Comparison of ENCODE assay signal across 11 cellular contexts in the genomic region with DNA sequence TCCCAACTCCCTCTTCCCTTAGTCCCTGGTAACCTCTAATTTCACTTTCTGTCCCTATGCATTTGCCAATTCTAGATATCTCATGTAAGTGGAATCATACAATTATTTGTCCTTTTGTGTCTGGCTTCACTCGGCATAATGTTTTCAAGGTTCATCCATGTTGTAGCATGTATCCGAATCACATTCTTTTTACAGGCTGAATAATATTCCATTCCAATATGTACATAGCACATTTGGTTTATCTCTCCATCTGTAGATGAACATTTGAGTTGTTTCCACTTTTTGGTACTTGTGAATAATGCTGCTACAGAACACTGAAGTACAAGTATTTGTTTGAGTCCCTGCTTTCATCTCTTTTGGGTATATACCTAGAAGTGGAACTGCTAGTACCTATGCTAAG. TPM values are rescaled to one million over a fixed set of nuclear protein-coding genes. Genes with fewer than 3 reads are reported as not detected.
A peak's percentile ranks its signal among the peaks of the same experiment; 100 is the strongest.
DNase-seq lines count a peak whose midpoint lies in the region; ATAC-seq and TF ChIP-seq lines count a peak whose summit lies in the region.
"Had no signal": no experiment of that assay in that cellular context is flagged by ENCODE, and none has a peak within 500 bp of the region (broad histone marks: within the 10 kb centered on the region; RNA-seq: fewer than 3 reads in every experiment).

No MANE protein-coding gene starts in this region.

- H3K79me2 ChIP-seq in SU-DHL-6 (ENCODE audit: insufficient read depth, low read length): no peaks in the 10 kb centered on the region

- H3K27me3 Mint-ChIP-seq in activated naive CD4-positive, alpha-beta T cell treated with anti-CD3 and anti-CD28 coated beads for 36 hours (ENCODE audit: low read depth): no peaks in the 10 kb centered on the region
- no peaks in the 10 kb centered on the region for H3K27me3 Mint-ChIP-seq in memory B cell

- in situ Hi-C loops in transverse colon (cut with MboI; ENCODE audit: low pct_ligation_motif_present in 1 of 4, low pct_unique_long_range_greater_than_20kb in 1 of 4, low sequenced_read_pairs in 3 of 4): no loop called here

- peaks cover 13% of the 10 kb centered on the region for H3K36me3 Mint-ChIP-seq in activated naive CD4-positive, alpha-beta T cell treated with anti-CD3 and anti-CD28 coated beads for 36 hours (ENCODE audit: low read depth)
- peaks cover 6% of the 10 kb centered on the region for H3K36me3 Mint-ChIP-seq in memory B cell

- no peak overlapping the region; the same call in 1 of the 2 replicates for H3K9ac ChIP-seq in SU-DHL-6 (ENCODE audit: low read length)

- H3K9me3 ChIP-seq in SU-DHL-6 (ENCODE audit: insufficient read depth, low read length): no peaks in the 10 kb centered on the region
- H3K9me3 ChIP-seq in transverse colon: no peaks in the 10 kb centered on the region

- peaks cover 47% of the 10 kb centered on the region for H3K4me1 Mint-ChIP-seq in activated naive CD4-positive, alpha-beta T cell treated with anti-CD3 and anti-CD28 coated beads for 36 hours (ENCODE audit: low read depth)
- H3K4me1 Mint-ChIP-seq in memory B cell: peaks cover 31% of the 10 kb centered on the region

- H3K4me3 Mint-ChIP-seq in activated naive CD4-positive, alpha-beta T cell treated with anti-CD3 and anti-CD28 coated beads for 36 hours: peak overlapping the region; percentile 99
- no peak overlapping the region for H3K4me3 Mint-ChIP-seq in memory B cell

- H3K27ac ChIP-seq in SU-DHL-6 (ENCODE audit: low read depth, low read length): no peak overlapping the region
- peak overlapping the region; percentile 87 to 93 (median 90) for H3K27ac ChIP-seq in transverse colon

- peak overlapping the region; percentile 70 for H3K4me2 ChIP-seq in SU-DHL-6 (ENCODE audit: low read depth, low read length, poor library complexity, severe bottlenecking)

- CTCF ChIA-PET in activated naive CD4-positive, alpha-beta T cell treated with anti-CD3 and anti-CD28 coated beads for 36 hours (lab: Charles Lee): no interaction called here

- ATAC-seq in memory B cell (ENCODE audit: low read depth): no peak
- ATAC-seq in HG03354 (IDR thresholded peaks at IDR 0.05; ENCODE audit: poor library complexity, severe bottlenecking, unreplicated experiment): no peak

- no peaks in the 10 kb centered on the region for H3K36me3 ChIP-seq in SU-DHL-6 (ENCODE audit: low read length)
- H3K36me3 ChIP-seq in transverse colon: no peaks in the 10 kb centered on the region

- H3K27ac Mint-ChIP-seq in activated naive CD4-positive, alpha-beta T cell treated with anti-CD3 and anti-CD28 coated beads for 36 hours: no peak overlapping the region
- H3K27ac Mint-ChIP-seq in memory B cell: peak overlapping the region; percentile 96

- DNase-seq in activated naive CD4-positive, alpha-beta T cell treated with anti-CD3 and anti-CD28 coated beads for 36 hours: no peak
- no peak for DNase-seq in activated naive CD4-positive, alpha-beta T cell treated with Interleukin-2 at 50 U/mL for 16 hours
- DNase-seq in memory B cell (ENCODE audit: low spot score in 2 of 2) (no peak), transverse colon (no peak), NCI-H1436 (lab: John Stamatoyannopoulos, UW) (no peak), NK-92 (lab: John Stamatoyannopoulos, UW; ENCODE audit: unreplicated experiment) (no peak)
- DNase-seq: activated CD4-positive, alpha-beta T cell treated with anti-CD3 and anti-CD28 coated beads for 48 hours; effector CD8-positive, alpha-beta T cell; NCI-H1105 had no signal

- H3F3A ChIP-seq in SU-DHL-6 (ENCODE audit: insufficient read depth): no peaks in the 10 kb centered on the region; the same call in 1 of the 2 replicates

- intact Hi-C loops in activated naive CD4-positive, alpha-beta T cell treated with anti-CD3 and anti-CD28 coated beads for 36 hours (cut with micrococcal nuclease): loop anchor here (1.0 to 10.0 kb wide), 6 partner anchors 106 to 1548 kb away; partner anchors contain the start of genes BPNT1 and EPRS1
- intact Hi-C loops in transverse colon (cut with DNase I; ENCODE audit: low total_unique reads): no loop called here

- H3K9me3 Mint-ChIP-seq in activated naive CD4-positive, alpha-beta T cell treated with anti-CD3 and anti-CD28 coated beads for 36 hours: no peaks in the 10 kb centered on the region
- peaks cover 3% of the 10 kb centered on the region for H3K9me3 Mint-ChIP-seq in memory B cell

- H2AFZ ChIP-seq in SU-DHL-6 (ENCODE audit: low read depth, low read length, severe bottlenecking): no peak overlapping the region

- peaks cover 10 to 38% (median 15%) of the 10 kb centered on the region in 4 donors for H3K4me1 ChIP-seq in transverse colon

- TF ChIP-seq POLR2A in transverse colon (IDR thresholded peaks at IDR 0.05): no peak

- H3K9me2 ChIP-seq in SU-DHL-6 (replicated peaks; ENCODE audit: insufficient read depth, low read length): no peaks in the 10 kb centered on the region

- H3K27me3 ChIP-seq in SU-DHL-6 (ENCODE audit: low read length) (no peaks in the 10 kb centered on the region), transverse colon (no peaks in the 10 kb centered on the region)

- TF ChIP-seq CTCF in SU-DHL-6 (IDR thresholded peaks at IDR 0.05; ENCODE audit: insufficient read depth, low read length, poor library complexity, severe bottlenecking): no peak
- TF ChIP-seq CTCF in transverse colon (IDR thresholded peaks at IDR 0.05): no peak

- 98 to 100% methylated on average over 2 of the region's 2 CpGs for WGBS in transverse colon (ENCODE audit: low coverage in 1 of 2), 2 donors

- H4K20me1 ChIP-seq in SU-DHL-6 (ENCODE audit: low read depth, low read length): no peaks in the 10 kb centered on the region

- peak overlapping the region; percentile 67 for H3K4me3 ChIP-seq in SU-DHL-6 (ENCODE audit: insufficient read depth, low read length, poor library complexity, severe bottlenecking)
- peak overlapping the region in 1 of 4 donors; percentile 63 for H3K4me3 ChIP-seq in transverse colon

- TF ChIP-seq EP300 in transverse colon (IDR thresholded peaks at IDR 0.05; ENCODE audit: low read depth): no peak

RNA-seq across cellular contexts. Expression of gene LYPLAL1, which starts 0.9 kb away (rescaled TPM):
- 10 to 100 TPM; 19.9 to 21.8 TPM for total RNA-seq in activated naive CD4-positive, alpha-beta T cell treated with anti-CD3 and anti-CD28 coated beads for 36 hours
- total RNA-seq in transverse colon: 10 to 100 TPM; 12.2 to 18.9 (median 16.7) TPM
